ENCODE assay signal across 8 cellular contexts in the genomic region with DNA sequence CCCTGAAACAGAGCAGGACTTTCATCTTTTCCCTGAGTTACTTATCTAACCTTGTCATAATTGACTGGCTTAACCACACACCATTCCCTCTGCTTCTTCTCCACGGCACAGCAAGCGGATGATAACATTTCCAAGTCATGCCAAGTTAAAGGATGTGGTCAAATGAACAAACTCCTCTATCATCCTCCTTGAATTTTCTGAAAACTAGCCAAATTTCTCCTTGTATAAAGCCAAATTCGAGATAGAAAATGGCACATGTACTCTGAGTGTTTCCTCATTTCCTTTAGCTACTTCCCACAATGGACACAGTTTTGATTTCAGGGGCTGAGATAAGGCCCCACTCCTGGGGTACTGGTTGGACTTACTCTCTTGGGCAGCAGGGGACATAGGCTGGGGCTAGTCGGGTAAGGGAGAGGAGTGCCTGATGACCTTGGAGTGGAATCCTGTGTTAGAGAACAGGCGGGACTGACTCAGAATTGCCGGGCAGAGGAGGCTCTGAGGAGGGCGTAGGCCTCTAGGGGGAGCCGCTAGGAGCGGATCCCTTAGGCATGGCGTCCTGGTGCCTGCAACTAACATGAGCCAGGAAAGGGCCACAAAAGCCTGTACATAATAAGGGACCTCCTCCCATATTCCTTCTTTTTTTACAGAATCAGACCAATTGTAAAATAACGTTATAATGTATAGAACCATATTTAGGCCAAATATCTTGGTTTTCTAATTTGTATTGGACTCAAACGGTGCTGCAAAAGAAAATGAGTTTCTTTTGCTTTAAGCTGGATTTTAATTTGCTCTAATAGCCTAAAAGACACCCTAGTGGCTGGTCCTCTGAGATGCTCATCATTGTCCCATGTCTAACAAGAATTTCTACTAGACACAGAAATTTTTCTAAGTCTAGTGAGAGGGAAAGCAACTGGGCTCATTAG. TPM values are rescaled to one million over a fixed set of nuclear protein-coding genes. Genes with fewer than 3 reads are reported as not detected.
A peak's percentile ranks its signal among the peaks of the same experiment; 100 is the strongest.
DNase-seq lines count a peak whose midpoint lies in the region; ATAC-seq, FAIRE-seq and TF ChIP-seq lines count a peak whose summit lies in the region.

No MANE protein-coding gene starts in this region.

- CTCF ChIA-PET in T-cell (lab: Charles Lee), result no interaction called here

- H3K27ac Mint-ChIP-seq in astrocyte (ENCODE audit: unreplicated experiment), result no peak overlapping the region
- no peak overlapping the region for H3K27ac Mint-ChIP-seq in T-cell

- H3K79me2 ChIP-seq in astrocyte (ENCODE audit: insufficient read depth, low read length), result no peaks in the 10 kb centered on the region

- no peaks in the 10 kb centered on the region for H4K20me1 ChIP-seq in astrocyte (ENCODE audit: insufficient read depth, low read length)

- H3K4me3 Mint-ChIP-seq in astrocyte (ENCODE audit: unreplicated experiment) (no peak overlapping the region), T-cell (no peak overlapping the region)

- POLR2A ChIA-PET in T-cell (lab: Charles Lee), result no interaction called here

- TF ChIP-seq CTCF in AG10803 (conservative IDR thresholded peaks at IDR 0.05; ENCODE audit: low read length) (peak; percentile 58), astrocyte (IDR thresholded peaks at IDR 0.05; ENCODE audit: insufficient read depth, low read depth, low read length) (peak; percentile 44)

- H3K27ac ChIP-seq in astrocyte (ENCODE audit: low read depth, low read length), result no peak overlapping the region

- no peaks in the 10 kb centered on the region for H3K27me3 ChIP-seq in astrocyte (ENCODE audit: insufficient read depth, low read length)

- peak overlapping the region; percentile 43 for H2AFZ ChIP-seq in astrocyte (ENCODE audit: low read depth, low read length)

- H3K4me3 ChIP-seq in AG10803 (ENCODE audit: low read length) (no peak overlapping the region), astrocyte (ENCODE audit: insufficient read depth, low read depth, low read length) (peak overlapping the region; percentile 18)

- peak overlapping the region; percentile 77 for H3K4me2 ChIP-seq in astrocyte (ENCODE audit: low read length)

- H3K36me3 Mint-ChIP-seq in astrocyte (ENCODE audit: low read depth, unreplicated experiment) (no peaks in the 10 kb centered on the region), T-cell (no peaks in the 10 kb centered on the region)

- FAIRE-seq in astrocyte (lab: Jason Lieb, UNC), result peak; percentile 55

- no peaks in the 10 kb centered on the region for H3K27me3 Mint-ChIP-seq in astrocyte (ENCODE audit: low read depth, unreplicated experiment)
- H3K27me3 Mint-ChIP-seq in T-cell, result peaks cover 16 to 23% of the 10 kb centered on the region in 2 donors

- peak; percentile 74 for ATAC-seq in HG02885 (IDR thresholded peaks at IDR 0.05; ENCODE audit: poor library complexity, unreplicated experiment)
- ATAC-seq in HG03342 (IDR thresholded peaks at IDR 0.05; ENCODE audit: unreplicated experiment), result no peak
- ATAC-seq in T-cell (replicated peaks in 1 of 4), result no peak
- no peak for ATAC-seq in GM18517 (IDR thresholded peaks at IDR 0.05; ENCODE audit: unreplicated experiment)

- no peaks in the 10 kb centered on the region for H3K36me3 ChIP-seq in astrocyte (ENCODE audit: insufficient read depth, low read length)

- H3K4me1 Mint-ChIP-seq in astrocyte (ENCODE audit: low read depth, unreplicated experiment) (no peaks in the 10 kb centered on the region), T-cell (no peaks in the 10 kb centered on the region)

- peaks cover 8% of the 10 kb centered on the region for H3K4me1 ChIP-seq in astrocyte (ENCODE audit: insufficient read depth, low read length)

- DNase-seq in AG10803 (ENCODE audit: low read depth), result peak; percentile 46
- DNase-seq in astrocyte (ENCODE audit: low read depth), result peak; percentile 94
- DNase-seq in left kidney (ENCODE audit: low read depth, low spot score), result peak; percentile 67
- no peak for DNase-seq in NOMO-1 (lab: John Stamatoyannopoulos, UW; ENCODE audit: unreplicated experiment in 2 of 2)
- no peak for DNase-seq in T-cell

- H3K9me3 Mint-ChIP-seq in astrocyte (ENCODE audit: unreplicated experiment), result no peaks in the 10 kb centered on the region
- no peaks in the 10 kb centered on the region for H3K9me3 Mint-ChIP-seq in T-cell

- H3K9ac ChIP-seq in astrocyte (ENCODE audit: low read length), result peak overlapping the region; percentile 25

- peaks cover 6% of the 10 kb centered on the region for H3K9me3 ChIP-seq in astrocyte (ENCODE audit: insufficient read depth, low read depth, low read length)

RNA-seq across cellular contexts. Expression of a gene that starts 20.4 kb away (rescaled TPM):
- total RNA-seq in astrocyte (7.7 and 8.4 TPM in 2 replicates), T-cell (10 to 100 TPM in 4 of 5 donors, 1 to 10 TPM in 1; 7.0 to 52.2 (median 27.7) TPM)

Comparison
In these comparisons a context has a peak if more than half of its experiments do, and no peak if none do; other contexts are left out.
1. DNase-seq: peak in AG10803 (single experiment), astrocyte (single experiment) and left kidney (single experiment); none in NOMO-1 (0 of 2) and T-cell (0 of 34).